ENCODE assay signal across 1 cellular context in genomic region chr4:121189811-121190210, GRCh38.
TF ChIP-seq lines count a peak whose summit lies in the region.

No MANE protein-coding gene starts in this region.

TF ChIP-seq in H1, 55 proteins besides CTCF, POLR2A, EP300 and RAD21:
- TF ChIP-seq TAF1 (IDR thresholded peaks at IDR 0.05; ENCODE audit: low read depth, low read length) (no peak), CTBP2 (IDR thresholded peaks at IDR 0.05; ENCODE audit: borderline replicate concordance, insufficient read depth, insufficient read length, low read length) (no peak), SP2 (IDR thresholded peaks at IDR 0.05; ENCODE audit: low read length) (no peak), SUZ12 (IDR thresholded peaks at IDR 0.05; ENCODE audit: low read length) (no peak), GABPA (IDR thresholded peaks at IDR 0.05; ENCODE audit: borderline replicate concordance, insufficient read depth, low read length) (no peak), CBX8 (IDR thresholded peaks at IDR 0.05; ENCODE audit: borderline replicate concordance, low read depth, low read length) (no peak), ASH2L (IDR thresholded peaks at IDR 0.05; ENCODE audit: low read length) (no peak), GTF2F1 (IDR thresholded peaks at IDR 0.05; ENCODE audit: borderline replicate concordance, low read depth, low read length) (no peak), EGR1 (IDR thresholded peaks at IDR 0.05; ENCODE audit: borderline replicate concordance, low read depth, low read length) (no peak)
- TF ChIP-seq, protein P1, sequence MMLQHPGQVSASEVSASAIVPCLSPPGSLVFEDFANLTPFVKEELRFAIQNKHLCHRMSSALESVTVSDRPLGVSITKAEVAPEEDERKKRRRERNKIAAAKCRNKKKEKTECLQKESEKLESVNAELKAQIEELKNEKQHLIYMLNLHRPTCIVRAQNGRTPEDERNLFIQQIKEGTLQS (IDR thresholded peaks at IDR 0.05; ENCODE audit: insufficient read depth, low read depth, low read length), result no peak
- TF ChIP-seq, protein P2, sequence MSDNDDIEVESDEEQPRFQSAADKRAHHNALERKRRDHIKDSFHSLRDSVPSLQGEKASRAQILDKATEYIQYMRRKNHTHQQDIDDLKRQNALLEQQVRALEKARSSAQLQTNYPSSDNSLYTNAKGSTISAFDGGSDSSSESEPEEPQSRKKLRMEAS (IDR thresholded peaks at IDR 0.05), result no peak
